In genomic region chr5:125612356-125613149, GRCh38 we compare ENCODE assay signal across 12 cellular contexts.
DNase-seq lines count a peak whose midpoint lies in the region; ATAC-seq and TF ChIP-seq lines count a peak whose summit lies in the region.
"Had no signal": no experiment of that assay in that cellular context is flagged by ENCODE, and none has a peak within 500 bp of the region (broad histone marks: within the 10 kb centered on the region; RNA-seq: fewer than 3 reads in every experiment).

No MANE protein-coding gene starts in this region.

- no peaks in the 10 kb centered on the region for H4K20me1 ChIP-seq in neural progenitor cell (ENCODE audit: low read depth)

- peak overlapping the region; percentile 56 for H3K27ac ChIP-seq in angular gyrus (ENCODE audit: low read depth, low read length)
- no peak overlapping the region for H3K27ac ChIP-seq in neural progenitor cell
- no peak overlapping the region for H3K27ac ChIP-seq in esophagus muscularis mucosa (replicated peaks in 1 of 4)
- H3K27ac ChIP-seq: left lung, Peyer's patch, right atrium auricular region had no signal

- DNase-seq in DMS153 (lab: John Stamatoyannopoulos, UW), result peak; percentile 95
- DNase-seq in NCI-H2107 (lab: John Stamatoyannopoulos, UW), result peak; percentile 74
- DNase-seq in neural progenitor cell (ENCODE audit: low spot score), result no peak
- no peak for DNase-seq in esophagus muscularis mucosa (ENCODE audit: extremely low spot score)
- DNase-seq in activated naive CD8-positive, alpha-beta T cell treated with anti-CD3 and anti-CD28 coated beads, Interleukin-2, amount 50 U/mL, for 24 hours, result no peak
- DNase-seq in DMS79 treated with DMSO at 0.1 percent for 48 hours (lab: John Stamatoyannopoulos, UW), result no peak
- DNase-seq in GM19240 (ENCODE audit: insufficient read length, low spot score), result no peak
- DNase-seq: activated T-cell treated with anti-CD3 and anti-CD28 coated beads, Interleukin-2, amount 50 U/mL, for 4 hours; left lung had no signal

- H3K4me1 Mint-ChIP-seq in neural progenitor cell, result peaks cover 15% of the 10 kb centered on the region
- no peaks in the 10 kb centered on the region for H3K4me1 Mint-ChIP-seq in activated naive CD8-positive, alpha-beta T cell treated with anti-CD3 and anti-CD28 coated beads, Interleukin-2, amount 50 U/mL, for 24 hours

- H3K4me3 ChIP-seq in neural progenitor cell, result no peak overlapping the region
- H3K4me3 ChIP-seq in esophagus muscularis mucosa, result no peak overlapping the region
- H3K4me3 ChIP-seq: left lung, Peyer's patch, right atrium auricular region had no signal

- H2AFZ ChIP-seq in neural progenitor cell (replicated peaks), result peak overlapping the region; percentile 67

- ATAC-seq in activated naive CD8-positive, alpha-beta T cell treated with anti-CD3 and anti-CD28 coated beads, Interleukin-2, amount 50 U/mL, for 24 hours, result no peak
- ATAC-seq: activated T-cell treated with anti-CD3 and anti-CD28 coated beads, Interleukin-2, amount 50 U/mL, for 4 hours; left lung had no signal

- TF ChIP-seq CTCF in neural progenitor cell (IDR thresholded peaks at IDR 0.05) (no peak), esophagus muscularis mucosa (IDR thresholded peaks at IDR 0.05) (no peak)

- H3K4me1 ChIP-seq in neural progenitor cell (no peaks in the 10 kb centered on the region), esophagus muscularis mucosa (no peaks in the 10 kb centered on the region)
- H3K4me1 ChIP-seq: left lung, Peyer's patch, right atrium auricular region had no signal

- H3K9me3 Mint-ChIP-seq in neural progenitor cell, result no peaks in the 10 kb centered on the region
- H3K9me3 Mint-ChIP-seq in activated naive CD8-positive, alpha-beta T cell treated with anti-CD3 and anti-CD28 coated beads, Interleukin-2, amount 50 U/mL, for 24 hours, result no peaks in the 10 kb centered on the region

- H3K27me3 Mint-ChIP-seq in neural progenitor cell (ENCODE audit: insufficient read depth, low read depth), result no peaks in the 10 kb centered on the region
- no peaks in the 10 kb centered on the region for H3K27me3 Mint-ChIP-seq in activated naive CD8-positive, alpha-beta T cell treated with anti-CD3 and anti-CD28 coated beads, Interleukin-2, amount 50 U/mL, for 24 hours

- no peaks in the 10 kb centered on the region for H3K36me3 Mint-ChIP-seq in neural progenitor cell
- H3K36me3 Mint-ChIP-seq in activated naive CD8-positive, alpha-beta T cell treated with anti-CD3 and anti-CD28 coated beads, Interleukin-2, amount 50 U/mL, for 24 hours (ENCODE audit: low read depth), result no peaks in the 10 kb centered on the region

- H3K4me3 Mint-ChIP-seq in neural progenitor cell, result no peak overlapping the region
- no peak overlapping the region for H3K4me3 Mint-ChIP-seq in activated naive CD8-positive, alpha-beta T cell treated with anti-CD3 and anti-CD28 coated beads, Interleukin-2, amount 50 U/mL, for 24 hours
- H3K4me3 Mint-ChIP-seq: activated T-cell treated with anti-CD3 and anti-CD28 coated beads, Interleukin-2, amount 50 U/mL, for 4 hours had no signal

- no peak for TF ChIP-seq POLR2A in esophagus muscularis mucosa (IDR thresholded peaks at IDR 0.05; ENCODE audit: low read depth)

- 60% methylated on average over 11 of the region's 11 CpGs for WGBS in esophagus muscularis mucosa

- H3K9me3 ChIP-seq in neural progenitor cell (ENCODE audit: low read depth), result no peaks in the 10 kb centered on the region
- H3K9me3 ChIP-seq in esophagus muscularis mucosa, result no peaks in the 10 kb centered on the region
- H3K9me3 ChIP-seq: left lung, Peyer's patch, right atrium auricular region had no signal

- H3K79me2 ChIP-seq in neural progenitor cell (ENCODE audit: low read depth), result no peaks in the 10 kb centered on the region

- H3K4me2 ChIP-seq in neural progenitor cell, result no peak overlapping the region

- intact Hi-C loops in esophagus muscularis mucosa (cut with DNase I), result no loop called here

- H3K36me3 ChIP-seq in neural progenitor cell, result no peaks in the 10 kb centered on the region
- H3K36me3 ChIP-seq in esophagus muscularis mucosa, result no peaks in the 10 kb centered on the region
- H3K36me3 ChIP-seq: left lung, Peyer's patch, right atrium auricular region had no signal

- no peak overlapping the region for H3K9ac ChIP-seq in neural progenitor cell

- TF ChIP-seq EP300 in esophagus muscularis mucosa (IDR thresholded peaks at IDR 0.05), result no peak

- H3K27me3 ChIP-seq in neural progenitor cell (no peaks in the 10 kb centered on the region), esophagus muscularis mucosa (no peaks in the 10 kb centered on the region)
- H3K27me3 ChIP-seq: left lung, Peyer's patch, right atrium auricular region had no signal

- peaks cover 26% of the 10 kb centered on the region for H3F3A ChIP-seq in neural progenitor cell (ENCODE audit: low read depth)

- H3K27ac Mint-ChIP-seq in neural progenitor cell, result peak overlapping the region; percentile 77
- no peak overlapping the region for H3K27ac Mint-ChIP-seq in activated naive CD8-positive, alpha-beta T cell treated with anti-CD3 and anti-CD28 coated beads, Interleukin-2, amount 50 U/mL, for 24 hours

Comparison
In these comparisons a context has a peak if more than half of its experiments do, and no peak if none do; other contexts are left out.
1. DNase-seq: peak in DMS153 (single experiment) and NCI-H2107 (single experiment); none in neural progenitor cell (single experiment), esophagus muscularis mucosa (single experiment), activated naive CD8-positive, alpha-beta T cell treated with anti-CD3 and anti-CD28 coated beads, Interleukin-2, amount 50 U/mL, for 24 hours (single experiment), DMS79 treated with DMSO at 0.1 percent for 48 hours (single experiment) and GM19240 (single experiment).